In genomic region chr16:31875112-31875803, GRCh38 we compare ENCODE assay signal across 8 cellular contexts. TPM values are rescaled to one million over a fixed set of nuclear protein-coding genes. Genes with fewer than 3 reads are reported as not detected.
A peak's percentile ranks its signal among the peaks of the same experiment; 100 is the strongest.
DNase-seq lines count a peak whose midpoint lies in the region; ATAC-seq and TF ChIP-seq lines count a peak whose summit lies in the region.

No MANE protein-coding gene starts in this region.

- peak overlapping the region; percentile 90 for H3K4me3 Mint-ChIP-seq in endothelial cell (ENCODE audit: unreplicated experiment)

- in situ Hi-C loops in G401 (cut with HindIII; ENCODE audit: low sequenced_read_pairs) (no loop called here), Panc1 (cut with HindIII; ENCODE audit: low pct_unique_long_range_greater_than_20kb, low sequenced_read_pairs) (no loop called here)

- H3K36me3 Mint-ChIP-seq in endothelial cell (ENCODE audit: low read depth, unreplicated experiment): peaks cover 25% of the 10 kb centered on the region

- H3K36me3 ChIP-seq in Panc1 (ENCODE audit: control insufficient read depth, insufficient read depth, low read length) (peaks cover 3% of the 10 kb centered on the region; the same call in 1 of the 2 replicates), psoas muscle (ENCODE audit: insufficient read depth in 1 of 2, low read depth in 1 of 2) (no peaks in the 10 kb centered on the region)

- peak; percentile 7 for DNase-seq in G401 (ENCODE audit: low spot score)
- DNase-seq in Panc1 (ENCODE audit: low read depth, low spot score): no peak
- no peak for DNase-seq in endothelial cell (ENCODE audit: low spot score)
- DNase-seq in psoas muscle: no peak
- DNase-seq in GM19238 (ENCODE audit: insufficient read length, low spot score): no peak
- DNase-seq in NCI-H774 (lab: John Stamatoyannopoulos, UW): no peak

- H3K27me3 ChIP-seq in Panc1 (ENCODE audit: control insufficient read depth, insufficient read depth, low read length): no peaks in the 10 kb centered on the region
- H3K27me3 ChIP-seq in psoas muscle (ENCODE audit: insufficient read depth in 3 of 3, low read length in 2 of 3): no peaks in the 10 kb centered on the region

- ATAC-seq in Panc1: no peak
- no peak for ATAC-seq in psoas muscle
- ATAC-seq in HG02678 (IDR thresholded peaks at IDR 0.05; ENCODE audit: unreplicated experiment): no peak
- no peak for ATAC-seq in GM21526 (IDR thresholded peaks at IDR 0.05; ENCODE audit: low FRiP score, unreplicated experiment)

- 58 to 62% (median 61%) methylated on average over 5 of the region's 5 CpGs for WGBS in psoas muscle, 3 donors

- H3K4me1 ChIP-seq in Panc1 (ENCODE audit: control insufficient read depth, insufficient read depth, low read length) (peaks cover 24% of the 10 kb centered on the region), psoas muscle (no peaks in the 10 kb centered on the region)

- peak overlapping the region; percentile 3 for H3K27ac Mint-ChIP-seq in endothelial cell (ENCODE audit: unreplicated experiment)

- peak overlapping the region; percentile 77 to 99 for H3K4me3 ChIP-seq in Panc1 (ENCODE audit: low read depth in 2 of 2, low read length in 2 of 2)
- H3K4me3 ChIP-seq in psoas muscle: peak overlapping the region; percentile 99

- H3K9me3 ChIP-seq in Panc1 (ENCODE audit: control insufficient read depth, insufficient read depth, low read depth, low read length): peaks cover 33% of the 10 kb centered on the region; the same call in 1 of the 2 replicates
- H3K9me3 ChIP-seq in psoas muscle: no peaks in the 10 kb centered on the region

- H3K27ac ChIP-seq in Panc1 (ENCODE audit: low read length) (peak overlapping the region; percentile 97), psoas muscle (no peak overlapping the region)

- TF ChIP-seq CTCF in Panc1 (IDR thresholded peaks at IDR 0.05): no peak
- TF ChIP-seq CTCF in endothelial cell (IDR thresholded peaks at IDR 0.05; ENCODE audit: unreplicated experiment): no peak
- no peak for TF ChIP-seq CTCF in psoas muscle (IDR thresholded peaks at IDR 0.05)

- peaks cover 9% of the 10 kb centered on the region for H3K27me3 Mint-ChIP-seq in endothelial cell (ENCODE audit: unreplicated experiment)

- H3K9me3 Mint-ChIP-seq in endothelial cell (ENCODE audit: unreplicated experiment): no peaks in the 10 kb centered on the region

- CTCF ChIA-PET in Panc1 (lab: Charles Lee): no interaction called here

- POLR2A ChIA-PET in Panc1 (lab: Charles Lee): no interaction called here

- BruUV-seq in Panc1 (replicated peaks; lab: Mats Ljungman, UMichigan): no TSS peak

- peaks cover 25% of the 10 kb centered on the region for H3K4me1 Mint-ChIP-seq in endothelial cell (ENCODE audit: unreplicated experiment)

- intact Hi-C loops in Panc1 (cut with micrococcal nuclease; ENCODE audit: unreplicated experiment) (no loop called here), psoas muscle (cut with DNase I) (loop anchor here in 1 of 2 donors (10.0 kb wide), 1 partner anchor 370 kb away; the partner anchor contains the start of gene RUSF1)

RNA-seq across cellular contexts. Expression of gene ZNF267, which starts 1.7 kb away (rescaled TPM):
- total RNA-seq in G401 (2014; rRNA removed; shearing (Covaris generic)): 14.0 and 19.6 TPM in 2 replicates
- total RNA-seq in Panc1 (2021; ENCODE audit: unreplicated experiment): 24.2 TPM
- 4.0 TPM for polyA plus RNA-seq in Panc1 (2012; ENCODE audit: insufficient read length)
- 23.1 TPM for total RNA-seq in endothelial cell (ENCODE audit: unreplicated experiment)
- 1 to 10 TPM; 4.1 to 9.9 (median 8.3) TPM for total RNA-seq in psoas muscle
- polyA plus RNA-seq in psoas muscle: 10 to 100 TPM in 2 of 3 donors, 1 to 10 TPM in 1; 6.1 to 33.2 (median 17.3) TPM
